ENCODE assay signal across 1 cellular context in genomic region chr6:136138003-136138402, GRCh38.
TF ChIP-seq lines count a peak whose summit lies in the region.

No MANE protein-coding gene starts in this region.

TF ChIP-seq in HepG2, 621 proteins besides CTCF, POLR2A, EP300 and RAD21 (continued from another document):
- TF ChIP-seq RFXAP (CRISPR knock-in tag; IDR thresholded peaks at IDR 0.05; ENCODE audit: borderline replicate concordance), result no peak
- peak; percentile 65; the same call in 1 of the 2 replicates for TF ChIP-seq MAFF (IDR thresholded peaks at IDR 0.05; ENCODE audit: low read depth, low read length)
- no peak for TF ChIP-seq NPAS2 (CRISPR knock-in tag; IDR thresholded peaks at IDR 0.05; ENCODE audit: borderline replicate concordance)
- no peak for TF ChIP-seq ZC3H4 (CRISPR knock-in tag; IDR thresholded peaks at IDR 0.05; ENCODE audit: borderline replicate concordance)
